1 cellular context compared by ENCODE assay signal in the genomic region with DNA sequence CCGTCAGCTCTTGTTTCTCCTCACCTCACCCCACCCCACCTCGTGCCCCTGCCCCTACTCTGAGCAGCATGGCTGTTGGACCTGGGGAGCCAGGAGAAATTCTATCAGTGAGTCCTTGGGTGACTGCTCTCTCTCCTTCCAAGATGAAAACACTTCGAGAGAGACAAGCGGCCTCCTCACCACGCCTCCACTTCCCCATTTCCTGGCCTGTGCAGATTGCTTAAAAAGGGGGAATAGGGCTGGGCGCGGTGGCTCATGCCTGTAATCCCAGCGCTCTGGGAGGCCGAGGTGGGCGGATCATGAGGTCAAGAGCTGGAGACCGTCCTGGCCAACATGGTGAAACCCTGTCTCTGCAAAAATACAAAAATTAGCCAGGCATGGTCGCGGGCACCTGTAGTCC.
A peak's percentile ranks its signal among the peaks of the same experiment; 100 is the strongest.
TF ChIP-seq lines count a peak whose summit lies in the region.

No MANE protein-coding gene starts in this region.

TF ChIP-seq in K562, 482 proteins besides CTCF, POLR2A, EP300 and RAD21:
- TF ChIP-seq SPI1 (IDR thresholded peaks at IDR 0.05; ENCODE audit: borderline replicate concordance, low read depth, low read length) = peak; percentile 93
- no peak for TF ChIP-seq KLF6 (CRISPR knock-in tag; IDR thresholded peaks at IDR 0.05; ENCODE audit: borderline replicate concordance)
TF ChIP-seq in K562: peak in this region for 1.
